Comparison of ENCODE assay signal across 8 cellular contexts in genomic region chr14:52695481-52696091, GRCh38. TPM values are rescaled to one million over a fixed set of nuclear protein-coding genes. Genes with fewer than 3 reads are reported as not detected.
DNase-seq lines count a peak whose midpoint lies in the region; ATAC-seq, FAIRE-seq and TF ChIP-seq lines count a peak whose summit lies in the region.

ERO1A (minus strand) TSS chr14:52695558; CDS start chr14:52695481, 77 bp downstream.

- H3K27ac ChIP-seq in astrocyte (ENCODE audit: low read depth, low read length) = peak within 1 kb of the TSS; percentile 88

- TF ChIP-seq CTCF in astrocyte (IDR thresholded peaks at IDR 0.05; ENCODE audit: insufficient read depth, low read depth, low read length) = no peak

- peaks cover 48% of the 10 kb centered on the region for H3K79me2 ChIP-seq in astrocyte (ENCODE audit: insufficient read depth, low read length)

- no peaks in the 10 kb centered on the region for H3K9me3 Mint-ChIP-seq in astrocyte (ENCODE audit: unreplicated experiment)

- H3K4me1 ChIP-seq in astrocyte (ENCODE audit: insufficient read depth, low read length) = peaks cover 2% of the 10 kb centered on the region

- peak within 1 kb of the TSS; percentile 95 for H3K27ac Mint-ChIP-seq in astrocyte (ENCODE audit: unreplicated experiment)

- peaks cover 17% of the 10 kb centered on the region for H3K4me1 Mint-ChIP-seq in astrocyte (ENCODE audit: low read depth, unreplicated experiment)

- DNase-seq in NCI-H1417 (lab: John Stamatoyannopoulos, UW) (peak; percentile 75 to 92 (median 92)), astrocyte (ENCODE audit: low read depth) (peak; percentile 73), hepatic stellate cell (ENCODE audit: low spot score) (peak; percentile 72), retina (peak; percentile 68), cortex of kidney (lab: John Stamatoyannopoulos, UW) (no peak)

- peak; percentile 75 for ATAC-seq in HG02763 (IDR thresholded peaks at IDR 0.05; ENCODE audit: unreplicated experiment)

- peak; percentile 73 for TF ChIP-seq POLR2A in GM15510 (IDR thresholded peaks at IDR 0.05; ENCODE audit: borderline replicate concordance, extremely low read depth, insufficient read length)

- H4K20me1 ChIP-seq in astrocyte (ENCODE audit: insufficient read depth, low read length) = peaks cover 37% of the 10 kb centered on the region

- FAIRE-seq in astrocyte (lab: Jason Lieb, UNC) = no peak

- peak within 1 kb of the TSS; percentile 98 for H3K4me3 Mint-ChIP-seq in astrocyte (ENCODE audit: unreplicated experiment)

- peak within 1 kb of the TSS; percentile 94 for H3K9ac ChIP-seq in astrocyte (ENCODE audit: low read length)

- intact Hi-C loops in T-helper 2 cell treated with Interferon-gamma antibody and Interleukin-4, amounts not matched to agents 100 ng/mL and 5 ng/mL, for 36 hours (cut with micrococcal nuclease) = loop anchor here (1.0 to 10.0 kb wide), 3 partner anchors 143 to 1871 kb away; partner anchors contain the start of genes GNG2, GPR137C and TXNDC16

- no peaks in the 10 kb centered on the region for H3K27me3 Mint-ChIP-seq in astrocyte (ENCODE audit: low read depth, unreplicated experiment)

- no peaks in the 10 kb centered on the region for H3K36me3 ChIP-seq in astrocyte (ENCODE audit: insufficient read depth, low read length)

- peak within 1 kb of the TSS; percentile 95 for H3K4me2 ChIP-seq in astrocyte (ENCODE audit: low read length)

- no peaks in the 10 kb centered on the region for H3K36me3 Mint-ChIP-seq in astrocyte (ENCODE audit: low read depth, unreplicated experiment)

- H3K27me3 ChIP-seq in astrocyte (ENCODE audit: insufficient read depth, low read length) = no peaks in the 10 kb centered on the region

- H2AFZ ChIP-seq in astrocyte (ENCODE audit: low read depth, low read length) = peak within 1 kb of the TSS; percentile 79

- peak within 1 kb of the TSS; percentile 82 for H3K4me3 ChIP-seq in astrocyte (ENCODE audit: insufficient read depth, low read depth, low read length)

- no peaks in the 10 kb centered on the region for H3K9me3 ChIP-seq in astrocyte (ENCODE audit: insufficient read depth, low read depth, low read length)

RNA-seq across cellular contexts. Expression of gene ERO1A, which starts in this region (rescaled TPM):
- 199 and 210 TPM in 2 replicates for total RNA-seq in T-helper 2 cell treated with Interferon-gamma antibody and Interleukin-4, amounts not matched to agents 100 ng/mL and 5 ng/mL, for 36 hours
- 80.5 and 94.0 TPM in 2 replicates for total RNA-seq in astrocyte
